ENCODE assay signal across 9 cellular contexts in genomic region chr7:73841689-73842247, GRCh38. TPM values are rescaled to one million over a fixed set of nuclear protein-coding genes. Genes with fewer than 3 reads are reported as not detected.
DNase-seq lines count a peak whose midpoint lies in the region; ATAC-seq, FAIRE-seq and TF ChIP-seq lines count a peak whose summit lies in the region.
"Had no signal": no experiment of that assay in that cellular context is flagged by ENCODE, and none has a peak within 500 bp of the region (broad histone marks: within the 10 kb centered on the region; RNA-seq: fewer than 3 reads in every experiment).

No MANE protein-coding gene starts in this region.

- TF ChIP-seq CTCF in GM12865 (IDR thresholded peaks at IDR 0.05; ENCODE audit: insufficient read depth, low read depth, low read length, missing control alignments) (no peak), RWPE2 (IDR thresholded peaks at IDR 0.05; ENCODE audit: poor library complexity, severe bottlenecking) (no peak), fibroblast of lung (conservative IDR thresholded peaks at IDR 0.05 in 1 of 2, IDR thresholded peaks at IDR 0.05 in 1 of 2; ENCODE audit: low read depth in 1 of 2, low read length in 2 of 2) (no peak), pancreas (IDR thresholded peaks at IDR 0.05) (no peak)

- no peaks in the 10 kb centered on the region for H3K27me3 ChIP-seq in RWPE2 (ENCODE audit: insufficient read depth, poor library complexity, severe bottlenecking)
- no peaks in the 10 kb centered on the region for H3K27me3 ChIP-seq in fibroblast of lung (ENCODE audit: control insufficient read depth, insufficient read depth, low read length)
- no peaks in the 10 kb centered on the region for H3K27me3 ChIP-seq in pancreas

- DNase-seq in GM12865 (ENCODE audit: low read depth) (no peak), RWPE2 (ENCODE audit: low spot score) (no peak), fibroblast of lung (ENCODE audit: low read depth in 2 of 2) (no peak), pancreas (peak in 3 of 6 donors; percentile 36 to 72 (median 48)), NCI-H446 (lab: John Stamatoyannopoulos, UW) (no peak), nucleus accumbens (lab: John Stamatoyannopoulos, UW) (no peak)

- no peak for FAIRE-seq in pancreas (lab: Jason Lieb, UNC)

- H3K36me3 ChIP-seq in RWPE2 (ENCODE audit: low read depth) = no peaks in the 10 kb centered on the region
- no peaks in the 10 kb centered on the region for H3K36me3 ChIP-seq in fibroblast of lung (ENCODE audit: control insufficient read depth, insufficient read depth, low read length)
- no peaks in the 10 kb centered on the region for H3K36me3 ChIP-seq in pancreas

- H3K4me3 ChIP-seq in GM12865 (ENCODE audit: low read depth, low read length) (peak overlapping the region; percentile 70), RWPE2 (ENCODE audit: severe bottlenecking) (peak overlapping the region; percentile 38), fibroblast of lung (replicated peaks in 1 of 4; ENCODE audit: control extremely low read depth in 1 of 4, insufficient read depth in 1 of 4, low read depth in 3 of 4, low read length in 4 of 4) (peak overlapping the region; percentile 61 to 80 (median 68)), pancreas (peak overlapping the region; percentile 39 to 62 (median 54))

- H3K79me2 ChIP-seq in fibroblast of lung (ENCODE audit: control insufficient read depth, insufficient read depth, low read length) = no peaks in the 10 kb centered on the region

- intact Hi-C loops in pancreas (cut with DNase I) = no loop called here

- ATAC-seq in RWPE2 (ENCODE audit: low read depth) = peak; percentile 19; the same call in 2 of the 3 replicates
- ATAC-seq in pancreas = peak; percentile 39 to 55 (median 53)
- no peak for ATAC-seq in HG03521 (IDR thresholded peaks at IDR 0.05; ENCODE audit: unreplicated experiment)
- no peak for ATAC-seq in GM19455 (IDR thresholded peaks at IDR 0.05; ENCODE audit: unreplicated experiment)

- H3K4me2 ChIP-seq in fibroblast of lung (ENCODE audit: extremely low read depth, insufficient read depth, low read length) = peak overlapping the region; percentile 80

- H3K27ac ChIP-seq in RWPE2 (ENCODE audit: poor library complexity, severe bottlenecking) (peak overlapping the region; percentile 55), fibroblast of lung (ENCODE audit: insufficient read depth, low read length) (peak overlapping the region; percentile 59), pancreas (peak overlapping the region; percentile 42 to 82 (median 62))

- 28 to 31% methylated on average over 24 to 25 of the region's 25 CpGs for WGBS in pancreas, 2 donors

- peak overlapping the region; percentile 84 for H2AFZ ChIP-seq in fibroblast of lung (ENCODE audit: low read length)

- peak overlapping the region; percentile 81 for H3K9ac ChIP-seq in fibroblast of lung (ENCODE audit: insufficient read depth, low read length)

- H4K20me1 ChIP-seq in fibroblast of lung (ENCODE audit: control insufficient read depth, extremely low read depth, insufficient read depth, low read length) = no peaks in the 10 kb centered on the region

- H3K9me3 ChIP-seq in RWPE2 (ENCODE audit: severe bottlenecking) (no peaks in the 10 kb centered on the region), fibroblast of lung (ENCODE audit: control insufficient read depth, insufficient read depth, low read depth, low read length) (no peaks in the 10 kb centered on the region), pancreas (no peaks in the 10 kb centered on the region)

- peaks cover 16% of the 10 kb centered on the region for H3K4me1 ChIP-seq in RWPE2 (ENCODE audit: insufficient read depth, poor library complexity, severe bottlenecking)
- peaks cover 5% of the 10 kb centered on the region for H3K4me1 ChIP-seq in fibroblast of lung (ENCODE audit: control insufficient read depth, extremely low read depth, insufficient read depth, low read length)
- peaks cover 4 to 7% (median 4%) of the 10 kb centered on the region in 3 donors for H3K4me1 ChIP-seq in pancreas

RNA-seq across cellular contexts. Expression of gene METTL27, which starts 0.5 kb away (rescaled TPM):
- total RNA-seq in fibroblast of lung (4.9 and 15.7 TPM in 2 replicates), pancreas (10 to 100 TPM in 1 of 6 donors, 1 to 10 TPM in 5; 3.0 to 11.2 (median 4.7) TPM)
- polyA plus RNA-seq in fibroblast of lung (0.96 and 2.1 TPM in 2 replicates), pancreas (1 to 10 TPM; 5.6 to 6.6 TPM)
- 3.2 and 6.0 TPM in 2 replicates for polyA plus RNA-seq in fibroblast of lung (2012)
- 1.0 and 9.9 TPM in 2 replicates for polyA minus RNA-seq in fibroblast of lung (ENCODE audit: low replicate concordance)

RNA-seq across cellular contexts. Expression of gene CLDN4, which starts 11.0 kb away (rescaled TPM):
- total RNA-seq in fibroblast of lung (under 0.01 and 0.26 TPM in 2 replicates), pancreas (100 to 1,000 TPM in 2 of 6 donors, 10 to 100 TPM in 4; 47.8 to 150 (median 65.1) TPM)
- polyA plus RNA-seq in fibroblast of lung (0.51 and 0.73 TPM in 2 replicates), pancreas (10 to 100 TPM; 73.1 to 75.2 TPM)
- 0.31 and 1.4 TPM in 2 replicates for polyA plus RNA-seq in fibroblast of lung (2012)
- polyA minus RNA-seq in fibroblast of lung (ENCODE audit: low replicate concordance) = 0.51 and 5.4 TPM in 2 replicates
- total RNA-seq: T-helper 1 cell treated with Interleukin-12 subunit alpha and Interleukin-12 subunit beta and Interleukin-4 antibody, amounts not matched to agents 30 ng/mL and 1 ng/mL, for 36 hours had no signal

RNA-seq across cellular contexts. Expression of gene TMEM270, which starts 19.2 kb away (rescaled TPM):
- total RNA-seq in fibroblast of lung (not detected in 2 replicates), pancreas (under 1 TPM in 1 of 6 donors, not detected in 5; 0.25 TPM)
- polyA plus RNA-seq in fibroblast of lung (not detected in 2 replicates), pancreas (under 1 TPM in 1 of 2 donors, not detected in 1; 0.31 TPM)
- not detected in 2 replicates for polyA plus RNA-seq in fibroblast of lung (2012)
- polyA minus RNA-seq in fibroblast of lung (ENCODE audit: low replicate concordance) = not detected in 2 replicates
- total RNA-seq: T-helper 1 cell treated with Interleukin-12 subunit alpha and Interleukin-12 subunit beta and Interleukin-4 antibody, amounts not matched to agents 30 ng/mL and 1 ng/mL, for 36 hours had no signal

Comparison
In these comparisons a context has a peak if more than half of its experiments do, and no peak if none do; other contexts are left out.
1. ATAC-seq: peak in RWPE2 (single experiment) and pancreas (4 of 4); none in HG03521 (single experiment) and GM19455 (single experiment).
2. RNA of gene CLDN4, which starts 11.0 kb away (total RNA-seq): 47.8 to 150 TPM in pancreas; under 0.01 to 0.26 TPM in fibroblast of lung; every median in the first group is over 10 times any median in the second.
3. Peak in every context shown above with its lines, with median percentiles within 50 percentile points of each other: H3K4me3 ChIP-seq and H3K27ac ChIP-seq.